In genomic region chr22:38034278-38034882, GRCh38 we compare ENCODE assay signal across 8 cellular contexts. TPM values are rescaled to one million over a fixed set of nuclear protein-coding genes. Genes with fewer than 3 reads are reported as not detected.
DNase-seq lines count a peak whose midpoint lies in the region; ATAC-seq and FAIRE-seq lines count a peak whose summit lies in the region.

No MANE protein-coding gene starts in this region.

- no peak for ATAC-seq in GM21717 (IDR thresholded peaks at IDR 0.05; ENCODE audit: unreplicated experiment)
- ATAC-seq in HG03139 (IDR thresholded peaks at IDR 0.05; ENCODE audit: unreplicated experiment) = no peak

- DNase-seq in A172 (ENCODE audit: low spot score) (peak; percentile 87), HTR-8/SVneo (ENCODE audit: insufficient read length, low spot score) (peak; percentile 90), anterior cingulate cortex (lab: John Stamatoyannopoulos, UW) (peak in 54 of 58 donors; percentile 52 to 92 (median 81)), hepatic stellate cell (ENCODE audit: low spot score) (peak; percentile 99), renal cortical epithelial cell (ENCODE audit: low read depth) (peak; percentile 70), NCI-H128 (lab: John Stamatoyannopoulos, UW; ENCODE audit: unreplicated experiment) (no peak)

- peak; percentile 48 for FAIRE-seq in HTR-8/SVneo (lab: Jason Lieb, UNC)

RNA-seq across cellular contexts. Expression of gene PICK1, which starts 22.8 kb away (rescaled TPM):
- total RNA-seq in A172 (2014; rRNA removed; shearing (Covaris generic)) = 6.5 and 10.7 TPM in 2 replicates
- 46.9 and 52.0 TPM in 2 replicates for total RNA-seq in renal cortical epithelial cell

RNA-seq across cellular contexts. Expression of gene SLC16A8, which starts 49.6 kb away (rescaled TPM):
- total RNA-seq in A172 (2014; rRNA removed; shearing (Covaris generic)) = not detected in 2 replicates
- not detected in 2 replicates for total RNA-seq in renal cortical epithelial cell

RNA-seq across cellular contexts. Expression of gene SOX10, which starts 50.0 kb away (rescaled TPM):
- total RNA-seq in A172 (2014; rRNA removed; shearing (Covaris generic)) = not detected in 2 replicates
- not detected in 2 replicates for total RNA-seq in renal cortical epithelial cell
